ENCODE assay signal across 9 cellular contexts in the genomic region with DNA sequence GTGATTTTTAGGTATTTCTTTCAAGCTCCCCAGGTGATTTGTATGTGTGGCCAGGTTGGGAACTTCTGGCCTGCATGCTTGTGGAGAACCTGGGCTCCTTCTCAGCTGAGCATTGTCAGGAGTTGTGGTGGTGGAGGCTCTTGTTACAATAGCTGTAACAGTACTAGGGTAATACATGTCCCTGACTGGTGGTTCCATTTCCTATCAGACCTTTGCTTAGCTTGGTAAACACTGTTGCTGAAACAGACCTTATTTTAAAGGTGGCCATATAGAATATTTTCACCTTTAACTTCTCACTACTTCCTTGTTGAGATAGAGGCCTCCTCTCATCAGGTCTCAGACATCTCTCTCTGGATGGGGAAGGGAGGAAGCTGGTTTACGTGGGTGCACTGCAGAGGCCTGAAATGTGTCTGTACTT.
DNase-seq lines count a peak whose midpoint lies in the region; ATAC-seq and TF ChIP-seq lines count a peak whose summit lies in the region.
"Had no signal": no experiment of that assay in that cellular context is flagged by ENCODE, and none has a peak within 500 bp of the region (broad histone marks: within the 10 kb centered on the region; RNA-seq: fewer than 3 reads in every experiment).

No MANE protein-coding gene starts in this region.

- no TSS peak for BruUV-seq in A673 (replicated peaks; lab: Mats Ljungman, UMichigan)
- no TSS peak for BruUV-seq in PC-9 (replicated peaks; lab: Mats Ljungman, UMichigan)

- intact Hi-C loops in A673 (cut with micrococcal nuclease; ENCODE audit: unreplicated experiment) = no loop called here
- intact Hi-C loops in PC-9 (cut with micrococcal nuclease; ENCODE audit: unreplicated experiment) = loop anchor here (10.0 kb wide), 1 partner anchor 65 kb away; no protein-coding TSS in a partner anchor

- peak; percentile 35 for ATAC-seq in GM18858 (IDR thresholded peaks at IDR 0.05; ENCODE audit: unreplicated experiment)
- peak; percentile 51 for ATAC-seq in GM21825 (IDR thresholded peaks at IDR 0.05; ENCODE audit: unreplicated experiment)
- ATAC-seq in naive B cell (ENCODE audit: low read depth in 2 of 2) = peak; percentile 10 to 19

- CTCF ChIA-PET in A673 (lab: Charles Lee) = no interaction called here
- CTCF ChIA-PET in PC-9 (lab: Charles Lee) = no interaction called here

- H3K27me3 ChIP-seq in A673 (replicated peaks; ENCODE audit: insufficient read depth, low read depth, low read length, poor library complexity) = no peaks in the 10 kb centered on the region
- H3K27me3 ChIP-seq in PC-9 (ENCODE audit: insufficient read depth, low read depth) = no peaks in the 10 kb centered on the region

- H3K9me2 ChIP-seq in PC-9 (ENCODE audit: insufficient read depth) = no peaks in the 10 kb centered on the region

- H3F3A ChIP-seq in PC-9 (ENCODE audit: insufficient read depth, low read depth) = peaks cover 9% of the 10 kb centered on the region; the same call in 1 of the 2 replicates

- peak overlapping the region; percentile 95 to 99 (median 98) for H3K27ac Mint-ChIP-seq in naive B cell

- H3K4me3 ChIP-seq in A673 (ENCODE audit: low read depth, low read length, poor library complexity, severe bottlenecking) = no peak overlapping the region
- H3K4me3 ChIP-seq in PC-9 = no peak overlapping the region
- H3K4me3 ChIP-seq: skin epidermis had no signal

- POLR2A ChIA-PET in A673 (lab: Charles Lee; ENCODE audit: low non-redundant PET) = no interaction called here
- POLR2A ChIA-PET in PC-9 (lab: Charles Lee; ENCODE audit: unreplicated experiment) = no interaction called here

- DNase-seq in NAMALWA (ENCODE audit: low spot score) (peak; percentile 52), naive B cell (peak; percentile 33), glomerular visceral epithelial cell (ENCODE audit: extremely low spot score) (no peak), NCI-H1694 treated with DMSO at 0.1 percent for 48 hours (lab: John Stamatoyannopoulos, UW) (no peak), A673 (ENCODE audit: low spot score) (no peak), PC-9 (no peak)

- no peaks in the 10 kb centered on the region for H3K36me3 ChIP-seq in A673 (ENCODE audit: insufficient read depth, low read length, poor library complexity, severe bottlenecking)
- H3K36me3 ChIP-seq in PC-9 (ENCODE audit: low read depth) = no peaks in the 10 kb centered on the region

- peak overlapping the region; percentile 48 to 88 (median 78) for H3K4me3 Mint-ChIP-seq in naive B cell

- H3K4me2 ChIP-seq in PC-9 = no peak overlapping the region

- peaks cover 20 to 33% of the 10 kb centered on the region in 2 donors for H3K36me3 Mint-ChIP-seq in naive B cell

- H2AFZ ChIP-seq in PC-9 = no peak overlapping the region

- H3K27ac ChIP-seq in A673 (ENCODE audit: low read depth, low read length, poor library complexity, severe bottlenecking) = no peak overlapping the region
- no peak overlapping the region for H3K27ac ChIP-seq in PC-9

- H3K4me1 ChIP-seq in A673 (ENCODE audit: insufficient read depth, low read length, poor library complexity, severe bottlenecking) = no peaks in the 10 kb centered on the region
- H3K4me1 ChIP-seq in PC-9 (replicated peaks; ENCODE audit: insufficient read depth) = peaks cover 34% of the 10 kb centered on the region

- no peaks in the 10 kb centered on the region for H3K79me2 ChIP-seq in PC-9 (ENCODE audit: low read depth)

- TF ChIP-seq CTCF in A673 (conservative IDR thresholded peaks at IDR 0.05; ENCODE audit: low read depth, low read length) (no peak), PC-9 (conservative IDR thresholded peaks at IDR 0.05) (no peak)

- no peaks in the 10 kb centered on the region for H4K20me1 ChIP-seq in PC-9 (ENCODE audit: insufficient read depth)

- no peaks in the 10 kb centered on the region for H3K27me3 Mint-ChIP-seq in naive B cell

- peaks cover 84 to 96% (median 96%) of the 10 kb centered on the region in 3 donors for H3K4me1 Mint-ChIP-seq in naive B cell

- H3K9me3 ChIP-seq in A673 (ENCODE audit: low read depth, low read length, poor library complexity, severe bottlenecking) (no peaks in the 10 kb centered on the region), PC-9 (ENCODE audit: insufficient read depth, low read depth) (no peaks in the 10 kb centered on the region)

- H3K9me3 Mint-ChIP-seq in naive B cell = peaks cover 0 to 8% (median 2%) of the 10 kb centered on the region in 7 donors

Comparison
In these comparisons a context has a peak if more than half of its experiments do, and no peak if none do; other contexts are left out.
1. DNase-seq: peak in NAMALWA (single experiment) and naive B cell (single experiment); none in glomerular visceral epithelial cell (single experiment), NCI-H1694 treated with DMSO at 0.1 percent for 48 hours (single experiment), A673 (single experiment) and PC-9 (0 of 2).
2. Peak in every context shown above with its lines, with median percentiles within 50 percentile points of each other: ATAC-seq.